Comparison of ENCODE assay signal across 1 cellular context in the genomic region with DNA sequence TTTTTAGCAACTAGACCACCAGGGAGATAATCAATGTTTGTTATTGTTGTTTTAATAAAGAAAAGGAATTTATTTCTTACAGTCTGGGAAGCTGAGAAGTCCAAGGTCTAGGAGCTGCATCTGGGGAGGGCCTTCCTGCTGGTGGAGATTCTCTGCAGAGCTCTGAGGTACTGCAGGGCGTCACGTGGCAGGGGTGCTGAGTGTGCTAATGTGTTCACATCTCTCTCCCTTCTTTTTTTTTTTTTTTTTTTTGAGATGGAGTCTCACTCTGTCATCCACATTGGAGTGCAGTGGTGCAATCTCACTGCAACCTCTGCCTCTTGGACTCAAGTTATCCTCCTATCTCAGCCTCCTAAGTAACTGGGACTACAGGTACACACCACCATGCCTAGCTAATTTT.
TF ChIP-seq lines count a peak whose summit lies in the region.

No MANE protein-coding gene starts in this region.

TF ChIP-seq in K562, 482 proteins besides CTCF, POLR2A, EP300 and RAD21 (continued from another document):
- TF ChIP-seq, protein P1, sequence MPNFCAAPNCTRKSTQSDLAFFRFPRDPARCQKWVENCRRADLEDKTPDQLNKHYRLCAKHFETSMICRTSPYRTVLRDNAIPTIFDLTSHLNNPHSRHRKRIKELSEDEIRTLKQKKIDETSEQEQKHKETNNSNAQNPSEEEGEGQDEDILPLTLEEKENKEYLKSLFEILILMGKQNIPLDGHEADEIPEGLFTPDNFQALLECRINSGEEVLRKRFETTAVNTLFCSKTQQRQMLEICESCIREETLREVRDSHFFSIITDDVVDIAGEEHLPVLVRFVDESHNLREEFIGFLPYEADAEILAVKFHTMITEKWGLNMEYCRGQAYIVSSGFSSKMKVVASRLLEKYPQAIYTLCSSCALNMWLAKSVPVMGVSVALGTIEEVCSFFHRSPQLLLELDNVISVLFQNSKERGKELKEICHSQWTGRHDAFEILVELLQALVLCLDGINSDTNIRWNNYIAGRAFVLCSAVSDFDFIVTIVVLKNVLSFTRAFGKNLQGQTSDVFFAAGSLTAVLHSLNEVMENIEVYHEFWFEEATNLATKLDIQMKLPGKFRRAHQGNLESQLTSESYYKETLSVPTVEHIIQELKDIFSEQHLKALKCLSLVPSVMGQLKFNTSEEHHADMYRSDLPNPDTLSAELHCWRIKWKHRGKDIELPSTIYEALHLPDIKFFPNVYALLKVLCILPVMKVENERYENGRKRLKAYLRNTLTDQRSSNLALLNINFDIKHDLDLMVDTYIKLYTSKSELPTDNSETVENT (CRISPR knock-in tag; IDR thresholded peaks at IDR 0.05): no peak
- TF ChIP-seq MEF2D (tag; conservative IDR thresholded peaks at IDR 0.05; ENCODE audit: low read depth): no peak
- TF ChIP-seq MCM3 (IDR thresholded peaks at IDR 0.05): no peak
- TF ChIP-seq FOXJ3 (CRISPR knock-in tag; IDR thresholded peaks at IDR 0.05): no peak
- TF ChIP-seq SP2 (IDR thresholded peaks at IDR 0.05; ENCODE audit: extremely low read depth, low read depth, low read length, poor library complexity, severe bottlenecking): no peak
